Comparison of ENCODE assay signal across 19 cellular contexts in genomic region chr2:133135035-133135654, GRCh38.
DNase-seq lines count a peak whose midpoint lies in the region; ATAC-seq, FAIRE-seq and TF ChIP-seq lines count a peak whose summit lies in the region.
"Had no signal": no experiment of that assay in that cellular context is flagged by ENCODE, and none has a peak within 500 bp of the region (broad histone marks: within the 10 kb centered on the region; RNA-seq: fewer than 3 reads in every experiment).

No MANE protein-coding gene starts in this region.

- H3K36me3 ChIP-seq in IMR-90 (ENCODE audit: control insufficient read depth, insufficient read depth, low read length) (no peaks in the 10 kb centered on the region), GM12878 (ENCODE audit: control insufficient read depth in 2 of 2, insufficient read depth in 2 of 2, low read length in 1 of 2) (no peaks in the 10 kb centered on the region)
- H3K36me3 ChIP-seq: SJCRH30 had no signal

- H3K79me2 ChIP-seq in GM12878 (ENCODE audit: control insufficient read depth, insufficient read depth, low read length), result no peaks in the 10 kb centered on the region

- ATAC-seq in GM18867 (IDR thresholded peaks at IDR 0.05; ENCODE audit: unreplicated experiment) (peak; percentile 66), IMR-90 (ENCODE audit: low read depth) (no peak), GM12878 (peak; percentile 90)
- ATAC-seq in stimulated activated naive CD8-positive, alpha-beta T cell treated with anti-CD3 and anti-CD28 coated beads, Interleukin-15, amount 100 ng/mL, for 72 hours, result no peak
- ATAC-seq: Panc1 had no signal

- TF ChIP-seq EP300 in GM12878 (IDR thresholded peaks at IDR 0.05; ENCODE audit: borderline replicate concordance in 1 of 2, control insufficient read depth in 1 of 2, low read depth in 2 of 2, low read length in 2 of 2), result no peak

- no peak overlapping the region for H4K8ac ChIP-seq in IMR-90 (ENCODE audit: low read depth in 2 of 2, low read length in 2 of 2)

- SMC1A ChIA-PET in GM12878 (lab: Charles Lee; ENCODE audit: uncharacterized antibody, unreplicated experiment), result interaction anchor here (1.0 to 1.9 kb wide), 2 partner anchors 9 to 12 kb away, joined by 3 to 6 read pairs; no protein-coding TSS in a partner anchor

- no peak overlapping the region for H3K27ac Mint-ChIP-seq in stimulated activated naive CD8-positive, alpha-beta T cell treated with anti-CD3 and anti-CD28 coated beads, Interleukin-15, amount 100 ng/mL, for 72 hours
- H3K27ac Mint-ChIP-seq: CD14-positive monocyte; T-helper 1 cell treated with Interleukin-12 subunit alpha and Interleukin-12 subunit beta and Interleukin-4 antibody, amounts not matched to agents 30 μg/mL and 1 μg/mL, for 36 hours had no signal

- H2AK9ac ChIP-seq in IMR-90 (replicated peaks; ENCODE audit: low read depth, low read length, poor library complexity), result no peak overlapping the region

- no peak for FAIRE-seq in GM12878 (lab: Jason Lieb, UNC)
- FAIRE-seq in urothelium cell line (lab: Jason Lieb, UNC), result peak; percentile 61

- H3K27me3 ChIP-seq in IMR-90 (ENCODE audit: control insufficient read depth, insufficient read depth, low read length), result no peaks in the 10 kb centered on the region
- no peaks in the 10 kb centered on the region for H3K27me3 ChIP-seq in GM12878 (replicated peaks in 1 of 2; ENCODE audit: control insufficient read depth in 2 of 2, insufficient read depth in 2 of 2, low read length in 1 of 2)
- H3K27me3 ChIP-seq: SJCRH30 had no signal

- no peak overlapping the region for H2BK120ac ChIP-seq in IMR-90 (ENCODE audit: low read depth, low read length)

- no peak overlapping the region for H4K91ac ChIP-seq in IMR-90 (ENCODE audit: insufficient read depth, low read depth, low read length)

- no peak overlapping the region for H3K14ac ChIP-seq in IMR-90 (replicated peaks; ENCODE audit: low read depth, low read length)

- no peak for TF ChIP-seq CTCF in IMR-90 (conservative IDR thresholded peaks at IDR 0.05; ENCODE audit: low read depth, low read length)
- TF ChIP-seq CTCF in GM12878 (IDR thresholded peaks at IDR 0.05 in 2 of 3, conservative IDR thresholded peaks at IDR 0.05 in 1 of 3; ENCODE audit: control insufficient read depth in 2 of 3, extremely low read depth in 1 of 3, insufficient read depth in 1 of 3, low read depth in 3 of 3, low read length in 3 of 3), result no peak

- CTCF ChIA-PET in IMR-90 (lab: Yijun Ruan, JAX), result no interaction called here
- CTCF ChIA-PET in GM12878 (lab: Yijun Ruan, JAX), result interaction anchor here (0.6 to 1.7 kb wide), 4 partner anchors 11 to 588 kb away, joined by 3 read pairs; no protein-coding TSS in a partner anchor

- H3K4me1 Mint-ChIP-seq in stimulated activated naive CD8-positive, alpha-beta T cell treated with anti-CD3 and anti-CD28 coated beads, Interleukin-15, amount 100 ng/mL, for 72 hours, result no peaks in the 10 kb centered on the region
- H3K4me1 Mint-ChIP-seq: CD14-positive monocyte had no signal

- BruUV-seq in IMR-90 (replicated peaks; lab: Mats Ljungman, UMichigan), result no TSS peak
- no TSS peak for BruUV-seq in GM12878 (replicated peaks; lab: Mats Ljungman, UMichigan)

- H2AK5ac ChIP-seq in IMR-90 (ENCODE audit: low read depth, low read length), result 0 out of 2 replicates have a peak overlapping the region, but pooled peaks have one; percentile 5

- no peak overlapping the region for H2BK5ac ChIP-seq in IMR-90 (ENCODE audit: low read depth, low read length, poor library complexity, severe bottlenecking)

- no peak overlapping the region for H3K18ac ChIP-seq in IMR-90 (ENCODE audit: low read depth, low read length)

- H3K9me3 ChIP-seq in IMR-90 (ENCODE audit: control insufficient read depth, insufficient read depth, low read length) (no peaks in the 10 kb centered on the region), GM12878 (replicated peaks; ENCODE audit: control insufficient read depth, insufficient read depth, low read length) (no peaks in the 10 kb centered on the region)
- H3K9me3 ChIP-seq: SJCRH30 had no signal

- no peak overlapping the region for H3K4me3 Mint-ChIP-seq in stimulated activated naive CD8-positive, alpha-beta T cell treated with anti-CD3 and anti-CD28 coated beads, Interleukin-15, amount 100 ng/mL, for 72 hours
- H3K4me3 Mint-ChIP-seq: CD14-positive monocyte; T-helper 1 cell treated with Interleukin-12 subunit alpha and Interleukin-12 subunit beta and Interleukin-4 antibody, amounts not matched to agents 30 μg/mL and 1 μg/mL, for 36 hours had no signal

- H3K4me3 ChIP-seq in IMR-90 (ENCODE audit: insufficient read depth, low read depth, low read length) (no peak overlapping the region), GM12878 (no peak overlapping the region)
- H3K4me3 ChIP-seq: SJCRH30 had no signal

- POLR2A ChIA-PET in IMR-90 (lab: Charles Lee; ENCODE audit: unreplicated experiment), result no interaction called here
- POLR2A ChIA-PET in GM12878 (lab: Charles Lee), result no interaction called here

- peaks cover 25% of the 10 kb centered on the region; the same call in 1 of the 2 replicates for H4K20me1 ChIP-seq in IMR-90 (ENCODE audit: insufficient read depth, low read length)
- no peaks in the 10 kb centered on the region for H4K20me1 ChIP-seq in GM12878 (ENCODE audit: control insufficient read depth, insufficient read depth)

- H2BK20ac ChIP-seq in IMR-90 (ENCODE audit: low read depth, low read length), result no peak overlapping the region

- RAD21 ChIA-PET in GM12878 (lab: Charles Lee; ENCODE audit: unreplicated experiment), result no interaction called here

- 77% methylated on average over 5 of the region's 10 CpGs; no CpG with 5 or more reads in 1 of the 2 experiments for WGBS in IMR-90 (ENCODE audit: extremely low coverage in 2 of 2, insufficient read length in 1 of 2), 2 experiments
- WGBS in GM12878 (ENCODE audit: insufficient coverage, insufficient replicate concordance, low lambda C conversion rate, missing lambda C conversion rate), result 29% methylated on average over 10 of the region's 10 CpGs

- H3K9me1 ChIP-seq in IMR-90 (ENCODE audit: insufficient read depth, low read length), result peaks cover 12% of the 10 kb centered on the region

- DNase-seq in IMR-90 (peak; percentile 13), GM12878 (ENCODE audit: low read depth, low spot score) (no peak), urothelium cell line (ENCODE audit: low spot score) (no peak), caudate nucleus (lab: John Stamatoyannopoulos, UW) (no peak), NOMO-1 treated with DMSO at 0.1 percent for 48 hours (lab: John Stamatoyannopoulos, UW; ENCODE audit: unreplicated experiment) (no peak)
- DNase-seq in stimulated activated naive CD8-positive, alpha-beta T cell treated with anti-CD3 and anti-CD28 coated beads, Interleukin-15, amount 100 ng/mL, for 72 hours, result no peak
- DNase-seq: DMS 273 treated with DMSO at 0.1 percent for 48 hours, GF-D8, H7, NCI-H1092 treated with DMSO at 0.1 percent for 48 hours, NCI-H146, NCI-H2029 treated with DMSO at 0.1 percent for 48 hours, NCI-H524, SJCRH30 had no signal

- H3K27ac ChIP-seq in IMR-90 (ENCODE audit: insufficient read depth, low read length) (no peak overlapping the region), GM12878 (ENCODE audit: control insufficient read depth, insufficient read depth) (no peak overlapping the region), caudate nucleus (ENCODE audit: low read depth, low read length) (no peak overlapping the region)
- H3K27ac ChIP-seq: HL-60, SJCRH30 had no signal

- H3K4me1 ChIP-seq in IMR-90 (ENCODE audit: control insufficient read depth, insufficient read depth, low read length) (peaks cover 3% of the 10 kb centered on the region), GM12878 (ENCODE audit: control insufficient read depth, insufficient read depth, low read length) (no peaks in the 10 kb centered on the region)
- H3K4me1 ChIP-seq: SJCRH30 had no signal

- no peak for TF ChIP-seq RAD21 in IMR-90 (IDR thresholded peaks at IDR 0.05; ENCODE audit: low read length)
- no peak for TF ChIP-seq RAD21 in GM12878 (IDR thresholded peaks at IDR 0.05; ENCODE audit: insufficient read depth, low read depth, low read length)

- intact Hi-C loops in IMR-90 (cut with micrococcal nuclease), result no loop called here
- intact Hi-C loops in GM12878 (cut with micrococcal nuclease; ENCODE audit: unreplicated experiment), result no loop called here

- no peak overlapping the region for H3K9ac ChIP-seq in IMR-90 (ENCODE audit: low read depth, low read length)
- H3K9ac ChIP-seq in GM12878 (ENCODE audit: control insufficient read depth, insufficient read depth, low read length), result no peak overlapping the region

- peaks cover 11 to 47% of the 10 kb centered on the region in 2 experiments; a peak in 3 of 4 replicates for H3K79me1 ChIP-seq in IMR-90 (ENCODE audit: low read depth in 1 of 2, low read length in 2 of 2)

- dilution Hi-C loops in IMR-90 (cut with HindIII; ENCODE audit: low sequenced_read_pairs, unreplicated experiment), result no loop called here

- no peak overlapping the region for H3K4ac ChIP-seq in IMR-90 (ENCODE audit: low read depth, low read length)

- H3K27me3 Mint-ChIP-seq in stimulated activated naive CD8-positive, alpha-beta T cell treated with anti-CD3 and anti-CD28 coated beads, Interleukin-15, amount 100 ng/mL, for 72 hours, result no peaks in the 10 kb centered on the region

- H3K23ac ChIP-seq in IMR-90 (ENCODE audit: low read depth, low read length), result no peak overlapping the region

- H3K9me3 Mint-ChIP-seq in stimulated activated naive CD8-positive, alpha-beta T cell treated with anti-CD3 and anti-CD28 coated beads, Interleukin-15, amount 100 ng/mL, for 72 hours, result peaks cover 5 to 34% of the 10 kb centered on the region in 2 donors
- H3K9me3 Mint-ChIP-seq: T-helper 1 cell treated with Interleukin-12 subunit alpha and Interleukin-12 subunit beta and Interleukin-4 antibody, amounts not matched to agents 30 μg/mL and 1 μg/mL, for 36 hours had no signal

- in situ Hi-C loops in IMR-90 (cut with MboI; ENCODE audit: low sequenced_read_pairs), result no loop called here
- in situ Hi-C loops in GM12878 (cut with MboI), result no loop called here

- H3K4me2 ChIP-seq in IMR-90 (ENCODE audit: low read depth, low read length) (no peak overlapping the region), GM12878 (ENCODE audit: control insufficient read depth, insufficient read depth) (no peak overlapping the region)

- H2AFZ ChIP-seq in IMR-90 (replicated peaks; ENCODE audit: low read length, poor library complexity), result no peak overlapping the region
- no peak overlapping the region for H2AFZ ChIP-seq in GM12878 (ENCODE audit: control insufficient read depth, low read depth, low read length)

- H3K56ac ChIP-seq in IMR-90 (ENCODE audit: extremely low read depth, insufficient read depth, low read length), result no peak overlapping the region

- H4K5ac ChIP-seq in IMR-90 (ENCODE audit: low read depth, low read length), result no peak overlapping the region

- H2BK15ac ChIP-seq in IMR-90 (ENCODE audit: low read depth, low read length), result no peak overlapping the region

- no peak for TF ChIP-seq POLR2A in IMR-90 (IDR thresholded peaks at IDR 0.05; ENCODE audit: low read depth, low read length)
- no peak for TF ChIP-seq POLR2A in GM12878 (IDR thresholded peaks at IDR 0.05; ENCODE audit: low read depth, low read length)

TF ChIP-seq in IMR-90, 13 proteins besides CTCF, POLR2A, EP300 and RAD21 (continues in another document):
- TF ChIP-seq NFE2L2 (IDR thresholded peaks at IDR 0.05; ENCODE audit: low read depth, low read length), result peak; percentile 52; the same call in 1 of the 2 replicates

TF ChIP-seq in GM12878, 131 proteins besides CTCF, POLR2A, EP300 and RAD21 (continues in another document):
- no peak for TF ChIP-seq DPF2 (IDR thresholded peaks at IDR 0.05)
- TF ChIP-seq PAX5 (IDR thresholded peaks at IDR 0.05; ENCODE audit: borderline replicate concordance, low read depth, low read length), result no peak

Comparison
In these comparisons a context has a peak if more than half of its experiments do, and no peak if none do; other contexts are left out.
1. ATAC-seq: peak in GM18867 (single experiment) and GM12878 (single experiment); none in IMR-90 (single experiment) and stimulated activated naive CD8-positive, alpha-beta T cell treated with anti-CD3 and anti-CD28 coated beads, Interleukin-15, amount 100 ng/mL, for 72 hours (single experiment).